ENCODE assay signal across 25 cellular contexts in genomic region chr6:35514587-35514986, GRCh38. TPM values are rescaled to one million over a fixed set of nuclear protein-coding genes. Genes with fewer than 3 reads are reported as not detected.
"Had no signal": no experiment of that assay in that cellular context is flagged by ENCODE, and none has a peak within 500 bp of the region (broad histone marks: within the 10 kb centered on the region; RNA-seq: fewer than 3 reads in every experiment).

No MANE protein-coding gene starts in this region.

- H3K9me3 ChIP-seq: MG63, SK-N-SH had no signal

- H3K27me3 ChIP-seq: MG63 had no signal

- FAIRE-seq: HTR-8/SVneo had no signal

- H3K4me3 ChIP-seq: MG63 had no signal

- H3K9me2 ChIP-seq: SK-N-SH had no signal

- H3K9ac ChIP-seq: SK-N-SH had no signal

- H3K27ac ChIP-seq: RWPE1 had no signal

- H3K4me2 ChIP-seq: SK-N-SH had no signal

- DNase-seq: Karpas-422; KG1; MG63; NCI-H1092; NCI-H1436; NCI-H187; NCI-H2029; NCI-H2081 treated with DMSO at 0.1 percent for 48 hours; NCI-H2171; NCI-H226; NCI-H446; NCI-H510A; NCI-H524 treated with DMSO at 0.1 percent for 48 hours; NCI-H69; NCI-H774; NK-92 treated with Interleukin-12 subunit alpha and Interleukin-12 subunit beta, amount 100 ng/mL, for 24 hours; PC-3; SHP77; SK-N-SH; SW 1271 had no signal

- ATAC-seq: Panc1, PC-3 had no signal

- H3K36me3 ChIP-seq: MG63 had no signal

RNA-seq across cellular contexts. Expression of gene TULP1, which starts 1.9 kb away (rescaled TPM):
- total RNA-seq: OCI-LY7, PC-3, SK-MEL-5 had no signal
- polyA plus RNA-seq: SK-N-SH had no signal

RNA-seq across cellular contexts. Expression of gene TEAD3, which starts 17.7 kb away (rescaled TPM):
- total RNA-seq: OCI-LY7 had no signal
